In the genomic region with DNA sequence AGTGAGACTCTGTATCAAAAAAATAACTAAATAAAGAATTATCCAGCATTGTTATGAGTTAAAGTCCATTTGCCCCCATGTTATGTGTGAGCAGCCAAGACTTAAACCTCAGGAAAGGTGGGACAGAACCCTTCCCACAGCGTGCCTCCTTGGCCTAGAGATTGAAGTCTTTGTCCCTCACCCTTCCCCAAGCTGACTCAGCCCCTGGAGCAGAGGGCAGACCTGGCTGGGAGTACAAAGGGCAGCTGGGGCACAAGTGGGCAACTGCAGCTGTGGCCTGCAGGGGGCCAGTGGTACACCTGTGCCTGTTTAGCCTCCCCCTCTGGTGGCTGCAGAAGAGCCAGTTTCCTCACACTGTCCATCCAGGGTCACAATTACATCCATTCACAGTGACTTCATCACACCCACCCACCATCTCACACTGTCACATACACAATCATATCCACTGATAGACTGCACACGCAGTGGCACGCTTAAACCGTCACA, we compare ENCODE assay signal across 8 cellular contexts. TPM values are rescaled to one million over a fixed set of nuclear protein-coding genes. Genes with fewer than 3 reads are reported as not detected.
DNase-seq lines count a peak whose midpoint lies in the region; ATAC-seq and TF ChIP-seq lines count a peak whose summit lies in the region.

No MANE protein-coding gene starts in this region.

- peak overlapping the region; percentile 72 for H3K9ac ChIP-seq in OCI-LY1 (ENCODE audit: low read length)

- no peaks in the 10 kb centered on the region for H3K9me3 ChIP-seq in OCI-LY1 (ENCODE audit: low read length)

- ATAC-seq in GM19025 (IDR thresholded peaks at IDR 0.05; ENCODE audit: low read depth, unreplicated experiment) (peak; percentile 35), HG03097 (IDR thresholded peaks at IDR 0.05; ENCODE audit: low FRiP score, unreplicated experiment) (peak; percentile 35), left colon (peak; percentile 69)

- peak overlapping the region; percentile 84 for H3K27ac Mint-ChIP-seq in Calu3 (ENCODE audit: unreplicated experiment)

- in situ Hi-C loops in T47D (cut with HindIII; ENCODE audit: low pct_unique_long_range_greater_than_20kb, low sequenced_read_pairs), result no loop called here

- H3K36me3 Mint-ChIP-seq in Calu3 (ENCODE audit: insufficient read depth, unreplicated experiment), result peaks cover 43% of the 10 kb centered on the region

- no peaks in the 10 kb centered on the region for H3K27me3 ChIP-seq in OCI-LY1 (ENCODE audit: insufficient read depth, low read length)

- no peak overlapping the region for H2AFZ ChIP-seq in OCI-LY1 (ENCODE audit: low read length)

- H3K4me3 ChIP-seq in OCI-LY1 (ENCODE audit: low read depth, low read length, poor library complexity, severe bottlenecking), result peak overlapping the region; percentile 68

- H3K4me2 ChIP-seq in OCI-LY1 (ENCODE audit: low read length), result peak overlapping the region; percentile 87

- H3F3A ChIP-seq in OCI-LY1 (ENCODE audit: insufficient read depth, low read length), result no peaks in the 10 kb centered on the region

- TF ChIP-seq CTCF in Calu3 (IDR thresholded peaks at IDR 0.05; ENCODE audit: unreplicated experiment) (peak; percentile 80), OCI-LY1 (IDR thresholded peaks at IDR 0.05; ENCODE audit: low read length) (peak; percentile 81; the same call in 1 of the 2 replicates)

- H3K4me3 Mint-ChIP-seq in Calu3 (ENCODE audit: low read depth, unreplicated experiment), result peak overlapping the region; percentile 98

- intact Hi-C loops in Calu3 (cut with micrococcal nuclease; ENCODE audit: unreplicated experiment), result no loop called here
- intact Hi-C loops in left colon (cut with DNase I, micrococcal nuclease), result no loop called here

- no peaks in the 10 kb centered on the region for H3K4me1 Mint-ChIP-seq in Calu3 (ENCODE audit: low read depth, unreplicated experiment)

- no peaks in the 10 kb centered on the region for H3K9me2 ChIP-seq in OCI-LY1 (ENCODE audit: low read depth, low read length)

- BruUV-seq in Calu3 (replicated peaks; lab: Mats Ljungman, UMichigan), result TSS peak; percentile 69

- H3K27ac ChIP-seq in OCI-LY1 (ENCODE audit: low read depth, low read length, poor library complexity, severe bottlenecking), result peak overlapping the region; percentile 42
- H3K27ac ChIP-seq in substantia nigra (ENCODE audit: low read depth, low read length, poor library complexity, severe bottlenecking), result peak overlapping the region; percentile 92

- CTCF ChIA-PET in Calu3 (lab: Charles Lee), result interaction anchor here (0.6 to 2.7 kb wide), 11 partner anchors 8 to 581 kb away, joined by 3 to 21 read pairs (median 7); a partner anchor contains a TSS

- peak; percentile 80 for DNase-seq in Calu3
- DNase-seq in T47D (ENCODE audit: low read depth in 1 of 2, low spot score in 1 of 2), result peak; percentile 66 to 71
- DNase-seq in left colon, result peak; percentile 80 to 85
- no peak for DNase-seq in substantia nigra (lab: John Stamatoyannopoulos, UW)
- DNase-seq in hippocampal formation (lab: John Stamatoyannopoulos, UW), result no peak

- H4K20me1 ChIP-seq in OCI-LY1 (ENCODE audit: insufficient read depth, low read length), result no peaks in the 10 kb centered on the region

- no peaks in the 10 kb centered on the region for H3K79me2 ChIP-seq in OCI-LY1 (ENCODE audit: insufficient read depth, low read length)

- H3K4me1 ChIP-seq in OCI-LY1 (ENCODE audit: insufficient read depth, low read length, severe bottlenecking), result peaks cover 26% of the 10 kb centered on the region

- no peaks in the 10 kb centered on the region for H3K27me3 Mint-ChIP-seq in Calu3 (ENCODE audit: unreplicated experiment)

- H3K9me3 Mint-ChIP-seq in Calu3 (ENCODE audit: low read depth, unreplicated experiment), result no peaks in the 10 kb centered on the region

- H3K36me3 ChIP-seq in OCI-LY1 (ENCODE audit: insufficient read depth, low read length), result peaks cover 4% of the 10 kb centered on the region; the same call in 1 of the 2 replicates

RNA-seq across cellular contexts. Expression of a gene that starts 0.9 kb away (rescaled TPM):
- total RNA-seq in Calu3 (2022), result 71.6 and 74.9 TPM in 2 replicates
- 100 to 1,000 TPM; 153 to 160 TPM for total RNA-seq in left colon

RNA-seq across cellular contexts. Expression of a gene that starts 7.5 kb away (rescaled TPM):
- total RNA-seq in Calu3 (2022), result 6.6 and 7.3 TPM in 2 replicates
- 1 to 10 TPM; 6.1 to 8.6 TPM for total RNA-seq in left colon

RNA-seq across cellular contexts. Expression of a gene that starts 8.5 kb away (rescaled TPM):
- total RNA-seq in Calu3 (2022), result 39.8 and 45.4 TPM in 2 replicates
- 10 to 100 TPM; 81.5 to 96.7 TPM for total RNA-seq in left colon

RNA-seq across cellular contexts. Expression of a gene that starts 13.3 kb away (rescaled TPM):
- total RNA-seq in Calu3 (2022), result 747 and 782 TPM in 2 replicates
- 100 to 1,000 TPM; 894 to 910 TPM for total RNA-seq in left colon

RNA-seq across cellular contexts. Expression of a gene that starts 15.1 kb away (rescaled TPM):
- 29.8 and 31.5 TPM in 2 replicates for total RNA-seq in Calu3 (2022)
- total RNA-seq in left colon, result 10 to 100 TPM; 23.3 to 27.4 TPM

Comparison
In these comparisons a context has a peak if more than half of its experiments do, and no peak if none do; other contexts are left out.
1. DNase-seq: peak in Calu3 (single experiment), T47D (2 of 2) and left colon (2 of 2); none in substantia nigra (0 of 49) and hippocampal formation (0 of 2).
2. Peak in every context shown above with its lines, with median percentiles within 50 percentile points of each other: ATAC-seq.